ENCODE assay signal across 2 cellular contexts in genomic region chr14:96056509-96057422, GRCh38.
TF ChIP-seq lines count a peak whose summit lies in the region.

No MANE protein-coding gene starts in this region.

TF ChIP-seq in GM23338, 12 proteins besides CTCF, POLR2A, EP300 and RAD21 (continued from another document):
- no peak for TF ChIP-seq REST (IDR thresholded peaks at IDR 0.05; ENCODE audit: unreplicated experiment)
- no peak for TF ChIP-seq EZH2 (IDR thresholded peaks at IDR 0.05; ENCODE audit: low read depth, unreplicated experiment)
- TF ChIP-seq ZNF114 (CRISPR knock-in tag; IDR thresholded peaks at IDR 0.05): no peak
- TF ChIP-seq JUNB (IDR thresholded peaks at IDR 0.05; ENCODE audit: unreplicated experiment): no peak
- TF ChIP-seq ZNF462 (CRISPR knock-in tag; IDR thresholded peaks at IDR 0.05): no peak
- no peak for TF ChIP-seq STAT1 (IDR thresholded peaks at IDR 0.05; ENCODE audit: unreplicated experiment)
- no peak for TF ChIP-seq ETS1 (IDR thresholded peaks at IDR 0.05)
- no peak for TF ChIP-seq EZH2phosphoT487 (IDR thresholded peaks at IDR 0.05; ENCODE audit: unreplicated experiment)
- no peak for TF ChIP-seq ZNF331 (CRISPR knock-in tag; IDR thresholded peaks at IDR 0.05; ENCODE audit: low read depth)
- TF ChIP-seq NANOG (IDR thresholded peaks at IDR 0.05; ENCODE audit: borderline replicate concordance): no peak
- no peak for TF ChIP-seq POLR2AphosphoS5 (IDR thresholded peaks at IDR 0.05; ENCODE audit: low read depth)

TF ChIP-seq in liver, 16 proteins besides CTCF, POLR2A, EP300 and RAD21 (continued from another document):
- TF ChIP-seq REST (IDR thresholded peaks at IDR 0.05) (no peak), RXRA (IDR thresholded peaks at IDR 0.05) (no peak)
